ENCODE assay signal across 27 cellular contexts in the genomic region with DNA sequence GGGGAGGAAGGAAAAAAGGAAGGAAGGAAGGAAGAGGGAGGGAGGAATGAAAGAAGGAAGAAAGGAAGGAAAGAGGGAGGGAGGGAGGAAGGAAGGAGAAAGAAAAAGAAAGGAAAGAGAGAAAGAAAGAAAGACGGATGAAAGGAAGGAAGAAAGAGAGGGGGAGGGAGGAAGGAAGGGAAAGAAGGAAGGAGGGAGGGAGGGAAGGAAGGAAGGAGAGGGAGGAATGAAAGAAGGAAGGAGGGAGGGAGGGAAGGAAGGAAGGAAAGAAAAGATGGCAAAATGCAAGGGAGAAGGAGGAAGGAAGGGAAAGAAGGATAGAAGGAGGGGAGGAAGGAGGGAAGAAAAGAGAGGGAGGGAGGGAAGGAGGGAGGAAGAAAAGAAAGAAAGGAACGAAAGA.
"Had no signal": no experiment of that assay in that cellular context is flagged by ENCODE, and none has a peak within 500 bp of the region (broad histone marks: within the 10 kb centered on the region; RNA-seq: fewer than 3 reads in every experiment).

No MANE protein-coding gene starts in this region.

- H3K4me3 ChIP-seq: stomach, suprapubic skin, testis, thoracic aorta, thyroid gland, tibial artery, tibial nerve, transverse colon, upper lobe of left lung, upper lobe of right lung, uterus, vagina had no signal

- H3K27ac ChIP-seq: stomach, suprapubic skin, testis, thoracic aorta, thyroid gland, tibial artery, tibial nerve, transverse colon, upper lobe of left lung, upper lobe of right lung, uterus, vagina had no signal

- H3K36me3 ChIP-seq: stomach, suprapubic skin, thoracic aorta, thyroid gland, tibial artery, tibial nerve, transverse colon, upper lobe of left lung, upper lobe of right lung, uterus, vagina had no signal

- DNase-seq: stimulated activated CD4-positive, alpha-beta T cell treated with anti-CD3 and anti-CD28 coated beads, Interleukin-2, amount 100 ng/mL, for 48 hours; stimulated activated CD4-positive, alpha-beta T cell treated with anti-CD3 and anti-CD28 coated beads, Interleukin-4, amount 100 ng/mL, for 1 hour; stimulated activated CD4-positive, alpha-beta T cell treated with anti-CD3 and anti-CD28 coated beads, Interleukin-4, amount 100 ng/mL, for 24 hours; stimulated activated CD4-positive, alpha-beta T cell treated with anti-CD3 and anti-CD28 coated beads, Interleukin-4, amount 100 ng/mL, for 4 hours; stimulated activated CD8-positive, alpha-beta memory T cell treated with anti-CD3 and anti-CD28 coated beads, Interleukin-4, amount 100 ng/mL, for 48 hours; stimulated activated naive B cell treated with anti-CD40 and anti-IgM and Interleukin-4, amounts not matched to agents 10 μg/mL and 1 μg/mL and 100 μg/mL, for 72 hours; stimulated activated naive CD4-positive, alpha-beta T cell; stimulated activated naive CD4-positive, alpha-beta T cell treated with Interleukin-2 at 50 U/mL for 16 hours; stimulated activated naive CD8-positive, alpha-beta T cell treated with anti-CD3 and anti-CD28 coated beads, Interleukin-15, amount 100 ng/mL, for 72 hours; stimulated activated naive CD8-positive, alpha-beta T cell treated with anti-CD3 and anti-CD28 coated beads, Interleukin-15, Interleukin-2, amounts not matched to agents 100 U/mL and 50 U/mL, for 24 hours; stomach; substantia nigra; testis; thyroid gland; tibial artery; transverse colon; trophoblast cell; upper lobe of left lung; upper lobe of right lung; uterus had no signal

- ATAC-seq: stimulated activated effector memory CD8-positive, alpha-beta T cell treated with anti-CD3 and anti-CD28 coated beads, Interleukin-12 subunit alpha, Interleukin-12 subunit beta, amount 100 ng/mL, for 72 hours; stimulated activated memory B cell treated with anti-CD40 and anti-IgM and Interleukin-4, amounts not matched to agents 10 μg/mL and 1 μg/mL and 100 μg/mL, for 72 hours; stimulated activated naive B cell treated with anti-CD40 and anti-IgM and Interleukin-4, amounts not matched to agents 10 μg/mL and 1 μg/mL and 100 μg/mL, for 72 hours; stimulated activated naive CD8-positive, alpha-beta T cell treated with anti-CD3 and anti-CD28 coated beads, Interleukin-15, amount 100 ng/mL, for 72 hours; stimulated activated naive CD8-positive, alpha-beta T cell treated with anti-CD3 and anti-CD28 coated beads, Interleukin-15, Interleukin-2, amounts not matched to agents 100 U/mL and 50 U/mL, for 24 hours; upper lobe of right lung had no signal

- H3K4me1 ChIP-seq: stomach, suprapubic skin, testis, thyroid gland, tibial artery, tibial nerve, transverse colon, upper lobe of left lung, upper lobe of right lung, uterus, vagina had no signal

- H3K27me3 ChIP-seq: stomach, suprapubic skin, testis, thyroid gland, tibial artery, tibial nerve, transverse colon, upper lobe of left lung, upper lobe of right lung, uterus, vagina had no signal

- H3K9me3 ChIP-seq: suprapubic skin, testis, thoracic aorta, thyroid gland, tibial artery, tibial nerve, transverse colon, upper lobe of left lung, upper lobe of right lung, uterus, vagina had no signal

- FAIRE-seq: urothelium cell line had no signal
